In genomic region chr17:38605852-38606645, GRCh38 we compare ENCODE assay signal across 8 cellular contexts. TPM values are rescaled to one million over a fixed set of nuclear protein-coding genes. Genes with fewer than 3 reads are reported as not detected.
DNase-seq lines count a peak whose midpoint lies in the region; ATAC-seq, FAIRE-seq and TF ChIP-seq lines count a peak whose summit lies in the region.

Gene SRCIN1, minus strand, starts transcription at chr17:38605952. Its CDS starts 247 bp downstream, at chr17:38605705.

- H3K4me1 ChIP-seq in NT2/D1 (ENCODE audit: insufficient read depth, insufficient read length) (peaks cover 40% of the 10 kb centered on the region), ovary (ENCODE audit: insufficient read depth) (peaks cover 6% of the 10 kb centered on the region)

- no peak for TF ChIP-seq EP300 in ovary (IDR thresholded peaks at IDR 0.05)

- no peak for ATAC-seq in GM18517 (IDR thresholded peaks at IDR 0.05; ENCODE audit: unreplicated experiment)

- TF ChIP-seq POLR2A in ovary (IDR thresholded peaks at IDR 0.05), result no peak

- no peaks in the 10 kb centered on the region for H3K9me3 ChIP-seq in NT2/D1 (ENCODE audit: insufficient read depth, low read length)
- no peaks in the 10 kb centered on the region for H3K9me3 ChIP-seq in ovary

- DNase-seq in Ammon's horn (ENCODE audit: low spot score) (peak; percentile 69), HFF-Myc (ENCODE audit: extremely low read depth, low read depth) (no peak), NT2/D1 (ENCODE audit: low read depth, low spot score) (no peak), frontal cortex (ENCODE audit: low spot score in 2 of 2) (peak; percentile 81 to 84), ovary (peak; percentile 24 to 74 (median 55)), urothelium cell line (ENCODE audit: low spot score) (peak; percentile 91)
- peak; percentile 33 for DNase-seq in activated T-helper 9 cell treated with anti-CD3 and anti-CD28 coated beads, Interleukin-2, amount 50 U/mL, for 16 hours (ENCODE audit: low read depth)

- WGBS in ovary, 3 donors, result 0 to 4% (median 1%) methylated on average over 37 to 100 of the region's 104 CpGs

- intact Hi-C loops in ovary (cut with DNase I), result loop anchor here in 1 of 4 donors (10.0 kb wide), 1 partner anchor 59 kb away; no protein-coding TSS in a partner anchor

- H3K9ac ChIP-seq in NT2/D1 (ENCODE audit: insufficient read length, low read depth), result peak within 1 kb of the TSS; percentile 79

- H3K4me3 ChIP-seq in HFF-Myc (replicated peaks; ENCODE audit: low read depth, low read length), result peak within 1 kb of the TSS; percentile 36
- peak within 1 kb of the TSS; percentile 61 for H3K4me3 ChIP-seq in NT2/D1 (ENCODE audit: insufficient read length, low read depth)
- H3K4me3 ChIP-seq in ovary, result peak within 1 kb of the TSS; percentile 41

- H3K27ac ChIP-seq in ovary, result no peak within 1 kb of the TSS

- no peak for FAIRE-seq in frontal cortex (lab: Jason Lieb, UNC)
- no peak for FAIRE-seq in urothelium cell line (lab: Jason Lieb, UNC)

- H3K36me3 ChIP-seq in NT2/D1 (ENCODE audit: insufficient read depth, insufficient read length, low read length), result no peaks in the 10 kb centered on the region
- H3K36me3 ChIP-seq in ovary, result no peaks in the 10 kb centered on the region

- H3K27me3 ChIP-seq in NT2/D1 (ENCODE audit: insufficient read depth, insufficient read length) (peaks cover 19% of the 10 kb centered on the region), ovary (peaks cover 3% of the 10 kb centered on the region)

- peak; percentile 98 for TF ChIP-seq CTCF in HFF-Myc (IDR thresholded peaks at IDR 0.05; ENCODE audit: low read depth, low read length, missing control alignments)
- TF ChIP-seq CTCF in ovary (IDR thresholded peaks at IDR 0.05), result peak in 1 of 3 donors; percentile 29

RNA-seq across cellular contexts. Expression of gene SRCIN1, which starts in this region (rescaled TPM):
- total RNA-seq in frontal cortex, result 23.6 TPM
- total RNA-seq in ovary, result 1 to 10 TPM in 5 of 7 donors, under 1 TPM in 2; 0.48 to 3.0 (median 1.2) TPM
- polyA plus RNA-seq in ovary, result under 1 TPM; 0.18 to 0.57 TPM

Comparison
In these comparisons a context has a peak if more than half of its experiments do, and no peak if none do; other contexts are left out.
1. DNase-seq: peak in Ammon's horn (single experiment), activated T-helper 9 cell treated with anti-CD3 and anti-CD28 coated beads, Interleukin-2, amount 50 U/mL, for 16 hours (single experiment), frontal cortex (2 of 2), ovary (5 of 5) and urothelium cell line (single experiment); none in HFF-Myc (single experiment) and NT2/D1 (single experiment).
2. Peak in every context shown above with its lines, with median percentiles within 50 percentile points of each other: H3K4me3 ChIP-seq.